28 cellular contexts compared by ENCODE assay signal in genomic region chr19:18881491-18881890, GRCh38. TPM values are rescaled to one million over a fixed set of nuclear protein-coding genes. Genes with fewer than 3 reads are reported as not detected.
"Had no signal": no experiment of that assay in that cellular context is flagged by ENCODE, and none has a peak within 500 bp of the region (broad histone marks: within the 10 kb centered on the region; RNA-seq: fewer than 3 reads in every experiment).

No MANE protein-coding gene starts in this region.

- H3K27ac ChIP-seq: brain microvascular endothelial cell, WERI-Rb-1 had no signal

- H3K4me1 Mint-ChIP-seq: activated B cell treated with CpG ODN at 0.5 μM for 24 hours; activated CD4-positive, alpha-beta memory T cell treated with anti-CD3 and anti-CD28 coated beads, Interleukin-2, amount 10 ng/mL, durations not matched to agents 7 days and 5 days; activated CD4-positive, alpha-beta T cell treated with anti-CD3 and anti-CD28 coated beads for 36 hours; activated CD4-positive, alpha-beta T cell treated with anti-CD3 and anti-CD28 coated beads, Interleukin-2, amount 10 ng/mL, durations not matched to agents 24 days and 14 days; activated T-helper 17 cell treated with anti-CD3 and anti-CD28 coated beads, Interleukin-2, amount 50 U/mL, for 72 hours; T-cell had no signal

- H3K4me3 Mint-ChIP-seq: activated B cell treated with CpG ODN at 0.5 μM for 24 hours; activated CD4-positive, alpha-beta memory T cell treated with anti-CD3 and anti-CD28 coated beads, Interleukin-2, amount 10 ng/mL, durations not matched to agents 7 days and 5 days; activated CD4-positive, alpha-beta T cell treated with anti-CD3 and anti-CD28 coated beads for 36 hours; activated CD4-positive, alpha-beta T cell treated with anti-CD3 and anti-CD28 coated beads, Interleukin-2, amount 10 ng/mL, durations not matched to agents 24 days and 14 days; activated naive CD8-positive, alpha-beta T cell treated with anti-CD3 and anti-CD28 coated beads, Interleukin-2, amount 10 ng/mL, durations not matched to agents 7 days and 5 days; activated T-cell treated with anti-CD3 and anti-CD28 coated beads, Interleukin-2, amount 50 U/mL, for 4 hours; activated T-helper 17 cell treated with anti-CD3 and anti-CD28 coated beads, Interleukin-2, amount 50 U/mL, for 72 hours; effector memory CD8-positive, alpha-beta T cell; T-cell; T-helper 1 cell treated with Interleukin-12 subunit alpha and Interleukin-12 subunit beta and Interleukin-4 antibody, amounts not matched to agents 30 μg/mL and 1 μg/mL, for 36 hours; T-helper 2 cell treated with Interferon-gamma antibody and Interleukin-4, amounts not matched to agents 5 μg/mL and 100 μg/mL, for 36 hours had no signal

- H3K36me3 Mint-ChIP-seq: activated naive CD4-positive, alpha-beta T cell treated with anti-CD3 and anti-CD28 coated beads, Interleukin-2, amount 50 U/mL, for 72 hours; activated naive CD8-positive, alpha-beta T cell treated with anti-CD3 and anti-CD28 coated beads, Interleukin-2, amount 10 ng/mL, durations not matched to agents 7 days and 5 days; T-cell had no signal

- H3K27me3 ChIP-seq: brain microvascular endothelial cell had no signal

- ATAC-seq: activated CD4-positive, alpha-beta T cell treated with anti-CD3 and anti-CD28 coated beads for 36 hours; activated CD4-positive, CD25-positive, alpha-beta regulatory T cell treated with anti-CD3 and anti-CD28 coated beads, Interleukin-2, amount 50 U/mL, for 24 hours; activated naive CD4-positive, alpha-beta T cell treated with anti-CD3 and anti-CD28 coated beads, Interleukin-2, amount 50 U/mL, for 72 hours; activated T-cell treated with anti-CD3 and anti-CD28 coated beads, Interleukin-2, amount 50 U/mL, for 4 hours; activated T-helper 17 cell treated with anti-CD3 and anti-CD28 coated beads, Interleukin-2, amount 50 U/mL, for 72 hours; effector memory CD8-positive, alpha-beta T cell; esophagus mucosa; T-cell had no signal

- H3K27ac Mint-ChIP-seq: activated B cell treated with CpG ODN at 0.5 μM for 24 hours; activated CD4-positive, alpha-beta memory T cell treated with anti-CD3 and anti-CD28 coated beads, Interleukin-2, amount 10 ng/mL, durations not matched to agents 7 days and 5 days; activated CD4-positive, alpha-beta T cell treated with anti-CD3 and anti-CD28 coated beads for 36 hours; activated CD4-positive, alpha-beta T cell treated with anti-CD3 and anti-CD28 coated beads, Interleukin-2, amount 10 ng/mL, durations not matched to agents 24 days and 14 days; activated naive CD4-positive, alpha-beta T cell treated with anti-CD3 and anti-CD28 coated beads, Interleukin-2, amount 50 U/mL, for 72 hours; activated naive CD8-positive, alpha-beta T cell treated with anti-CD3 and anti-CD28 coated beads, Interleukin-2, amount 10 ng/mL, durations not matched to agents 7 days and 5 days; activated T-helper 17 cell treated with anti-CD3 and anti-CD28 coated beads, Interleukin-2, amount 50 U/mL, for 72 hours; T-cell; T-helper 1 cell treated with Interleukin-12 subunit alpha and Interleukin-12 subunit beta and Interleukin-4 antibody, amounts not matched to agents 30 μg/mL and 1 μg/mL, for 36 hours; T-helper 2 cell treated with Interferon-gamma antibody and Interleukin-4, amounts not matched to agents 5 μg/mL and 100 μg/mL, for 36 hours had no signal

- H3K27me3 Mint-ChIP-seq: activated B cell treated with CpG ODN at 0.5 μM for 24 hours; activated CD4-positive, alpha-beta memory T cell treated with anti-CD3 and anti-CD28 coated beads, Interleukin-2, amount 10 ng/mL, durations not matched to agents 7 days and 5 days; activated CD4-positive, alpha-beta T cell treated with anti-CD3 and anti-CD28 coated beads for 36 hours; activated CD4-positive, alpha-beta T cell treated with anti-CD3 and anti-CD28 coated beads, Interleukin-2, amount 10 ng/mL, durations not matched to agents 24 days and 14 days; activated naive CD8-positive, alpha-beta T cell treated with anti-CD3 and anti-CD28 coated beads, Interleukin-2, amount 10 ng/mL, durations not matched to agents 7 days and 5 days; activated T-helper 17 cell treated with anti-CD3 and anti-CD28 coated beads, Interleukin-2, amount 50 U/mL, for 72 hours; T-cell had no signal

- DNase-seq: activated B cell treated with CpG ODN at 0.5 μM for 24 hours; activated CD4-positive, alpha-beta memory T cell treated with anti-CD3 and anti-CD28 coated beads, Interleukin-2, amount 10 ng/mL, durations not matched to agents 7 days and 5 days; activated CD4-positive, alpha-beta T cell treated with anti-CD3 and anti-CD28 coated beads for 36 hours; activated CD4-positive, alpha-beta T cell treated with anti-CD3 and anti-CD28 coated beads, Interleukin-2, amount 10 ng/mL, durations not matched to agents 24 days and 14 days; activated CD4-positive, alpha-beta T cell treated with anti-CD3 and anti-CD28 coated beads, Interleukin-2, amount 50 U/mL, for 4 hours; activated effector memory CD4-positive, alpha-beta T cell treated with Interleukin-2 at 50 U/mL for 16 hours; activated gamma-delta T cell treated with Interleukin-2 at 50 U/mL for 16 hours; activated naive CD4-positive, alpha-beta T cell treated with Interleukin-2 at 50 U/mL for 16 hours; activated naive CD8-positive, alpha-beta T cell treated with anti-CD3 and anti-CD28 coated beads, Interleukin-2, amount 10 ng/mL, durations not matched to agents 7 days and 5 days; activated T-cell treated with anti-CD3 and anti-CD28 coated beads, Interleukin-2, amount 50 U/mL, for 4 hours; anterior cingulate cortex; brain microvascular endothelial cell; cortex of kidney; dermis blood vessel endothelial cell; effector CD4-positive, alpha-beta T cell; effector memory CD8-positive, alpha-beta T cell; foreskin fibroblast; head of caudate nucleus; hippocampal formation; T-cell; T1000; WERI-Rb-1 had no signal

- H3K36me3 ChIP-seq: brain microvascular endothelial cell had no signal

- H3K9me3 Mint-ChIP-seq: activated CD4-positive, alpha-beta memory T cell treated with anti-CD3 and anti-CD28 coated beads, Interleukin-2, amount 10 ng/mL, durations not matched to agents 7 days and 5 days; activated CD4-positive, alpha-beta T cell treated with anti-CD3 and anti-CD28 coated beads, Interleukin-2, amount 10 ng/mL, durations not matched to agents 24 days and 14 days; activated naive CD4-positive, alpha-beta T cell treated with anti-CD3 and anti-CD28 coated beads, Interleukin-2, amount 50 U/mL, for 72 hours; activated naive CD8-positive, alpha-beta T cell treated with anti-CD3 and anti-CD28 coated beads, Interleukin-2, amount 10 ng/mL, durations not matched to agents 7 days and 5 days; activated T-cell treated with anti-CD3 and anti-CD28 coated beads, Interleukin-2, amount 50 U/mL, for 4 hours; activated T-helper 17 cell treated with anti-CD3 and anti-CD28 coated beads, Interleukin-2, amount 50 U/mL, for 72 hours; effector memory CD8-positive, alpha-beta T cell; T-cell; T-helper 1 cell treated with Interleukin-12 subunit alpha and Interleukin-12 subunit beta and Interleukin-4 antibody, amounts not matched to agents 30 μg/mL and 1 μg/mL, for 36 hours; T-helper 2 cell treated with Interferon-gamma antibody and Interleukin-4, amounts not matched to agents 5 μg/mL and 100 μg/mL, for 36 hours had no signal

RNA-seq across cellular contexts. Expression of gene CERS1, which starts 14.5 kb away (rescaled TPM):
- total RNA-seq: activated B cell treated with CpG ODN at 0.5 μM for 24 hours; activated CD4-positive, alpha-beta memory T cell treated with anti-CD3 and anti-CD28 coated beads, Interleukin-2, amount 10 ng/mL, durations not matched to agents 7 days and 5 days; activated naive CD8-positive, alpha-beta T cell treated with anti-CD3 and anti-CD28 coated beads, Interleukin-2, amount 10 ng/mL, durations not matched to agents 7 days and 5 days; activated T-helper 17 cell treated with anti-CD3 and anti-CD28 coated beads, Interleukin-2, amount 50 U/mL, for 72 hours; esophagus mucosa had no signal

RNA-seq across cellular contexts. Expression of gene HOMER3, which starts 59.5 kb away (rescaled TPM):
- total RNA-seq: activated CD4-positive, alpha-beta memory T cell treated with anti-CD3 and anti-CD28 coated beads, Interleukin-2, amount 10 ng/mL, durations not matched to agents 7 days and 5 days had no signal
